Comparison of ENCODE assay signal across 2 cellular contexts in the genomic region with DNA sequence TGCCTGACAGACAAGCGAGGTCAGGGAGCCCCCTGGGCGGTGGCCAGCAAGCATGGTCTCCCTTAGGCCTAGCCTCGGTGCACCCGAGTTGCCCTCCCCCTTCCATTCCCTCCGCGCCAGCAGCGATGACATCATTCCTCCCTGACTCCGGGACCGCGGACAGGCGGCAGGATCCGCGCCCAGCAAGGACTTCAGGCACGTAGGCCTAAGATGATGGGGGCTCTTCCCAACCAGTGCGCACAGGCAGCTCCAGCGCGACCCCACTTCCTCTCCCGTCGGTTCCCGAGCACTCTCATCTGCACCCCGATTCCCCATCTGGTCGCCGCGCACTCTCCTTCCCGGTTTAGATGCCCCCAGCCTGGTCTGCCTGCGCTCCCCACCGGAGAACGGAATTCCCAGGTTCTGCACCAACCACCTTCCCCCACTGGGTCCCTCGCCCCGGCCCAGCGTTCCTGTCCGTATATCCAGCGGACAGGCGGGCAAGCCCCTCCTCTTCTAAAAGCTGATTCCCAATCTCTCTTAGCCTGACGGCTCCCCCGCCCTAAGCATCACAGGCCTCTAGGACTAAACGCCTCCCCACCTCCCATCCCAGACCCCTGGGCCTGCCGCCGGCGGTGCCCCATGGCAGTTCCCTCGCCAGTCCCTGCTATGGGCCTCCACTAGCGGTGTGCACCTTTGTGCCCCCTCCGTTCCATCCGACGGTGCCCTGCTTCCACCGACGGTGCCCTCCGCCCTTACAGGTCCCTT.
TF ChIP-seq lines count a peak whose summit lies in the region.

No MANE protein-coding gene starts in this region.

TF ChIP-seq in IMR-90, 13 proteins besides CTCF, POLR2A, EP300 and RAD21:
- TF ChIP-seq MXI1 (IDR thresholded peaks at IDR 0.05; ENCODE audit: borderline replicate concordance, low read depth, low read length) (no peak), MAFK (IDR thresholded peaks at IDR 0.05; ENCODE audit: low read depth, low read length) (no peak), MAZ (IDR thresholded peaks at IDR 0.05; ENCODE audit: borderline replicate concordance, low read depth, low read length) (peak; percentile 58; the same call in 1 of the 2 replicates), FOS (IDR thresholded peaks at IDR 0.05; ENCODE audit: low read depth, low read length) (no peak), RCOR1 (IDR thresholded peaks at IDR 0.05; ENCODE audit: insufficient replicate concordance, low read length) (no peak), NFE2L2 (IDR thresholded peaks at IDR 0.05; ENCODE audit: low read depth, low read length) (no peak), BHLHE40 (IDR thresholded peaks at IDR 0.05; ENCODE audit: low read depth, low read length) (no peak), CEBPB (IDR thresholded peaks at IDR 0.05; ENCODE audit: low read depth, low read length) (peak; percentile 30; the same call in 1 of the 2 replicates), RFX5 (IDR thresholded peaks at IDR 0.05; ENCODE audit: low read depth, low read length) (no peak), CHD1 (IDR thresholded peaks at IDR 0.05; ENCODE audit: low read depth, low read length) (no peak), USF2 (IDR thresholded peaks at IDR 0.05; ENCODE audit: low read depth, low read length) (no peak)
- TF ChIP-seq, protein P1, sequence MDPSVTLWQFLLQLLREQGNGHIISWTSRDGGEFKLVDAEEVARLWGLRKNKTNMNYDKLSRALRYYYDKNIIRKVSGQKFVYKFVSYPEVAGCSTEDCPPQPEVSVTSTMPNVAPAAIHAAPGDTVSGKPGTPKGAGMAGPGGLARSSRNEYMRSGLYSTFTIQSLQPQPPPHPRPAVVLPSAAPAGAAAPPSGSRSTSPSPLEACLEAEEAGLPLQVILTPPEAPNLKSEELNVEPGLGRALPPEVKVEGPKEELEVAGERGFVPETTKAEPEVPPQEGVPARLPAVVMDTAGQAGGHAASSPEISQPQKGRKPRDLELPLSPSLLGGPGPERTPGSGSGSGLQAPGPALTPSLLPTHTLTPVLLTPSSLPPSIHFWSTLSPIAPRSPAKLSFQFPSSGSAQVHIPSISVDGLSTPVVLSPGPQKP (IDR thresholded peaks at IDR 0.05; ENCODE audit: borderline replicate concordance, low read depth, low read length) = no peak

TF ChIP-seq in H1, 55 proteins besides CTCF, POLR2A, EP300 and RAD21:
- no peak for TF ChIP-seq CTBP2 (IDR thresholded peaks at IDR 0.05; ENCODE audit: borderline replicate concordance, insufficient read depth, insufficient read length, low read length)
- 0 out of 4 replicates have a peak, but pooled peaks of 1 of the 2 experiments have one; percentile 18 for TF ChIP-seq SIN3A (conservative IDR thresholded peaks at IDR 0.05 in 1 of 2, IDR thresholded peaks at IDR 0.05 in 1 of 2; ENCODE audit: low read depth in 1 of 2, low read length in 2 of 2)
- TF ChIP-seq POLR2AphosphoS5 (IDR thresholded peaks at IDR 0.05; ENCODE audit: low read depth, low read length) = peak; percentile 76
- no peak for TF ChIP-seq SP2 (IDR thresholded peaks at IDR 0.05; ENCODE audit: low read length)
- TF ChIP-seq SUZ12 (IDR thresholded peaks at IDR 0.05; ENCODE audit: low read length) = 0 out of 2 replicates have a peak, but pooled peaks have one; percentile 22
- TF ChIP-seq RNF2 (IDR thresholded peaks at IDR 0.05; ENCODE audit: borderline replicate concordance, low read depth, low read length, missing control alignments, poor library complexity, severe bottlenecking) = no peak
- TF ChIP-seq, protein P2, sequence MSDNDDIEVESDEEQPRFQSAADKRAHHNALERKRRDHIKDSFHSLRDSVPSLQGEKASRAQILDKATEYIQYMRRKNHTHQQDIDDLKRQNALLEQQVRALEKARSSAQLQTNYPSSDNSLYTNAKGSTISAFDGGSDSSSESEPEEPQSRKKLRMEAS (IDR thresholded peaks at IDR 0.05) = peak; percentile 44; the same call in 1 of the 2 replicates
- TF ChIP-seq, protein P3, sequence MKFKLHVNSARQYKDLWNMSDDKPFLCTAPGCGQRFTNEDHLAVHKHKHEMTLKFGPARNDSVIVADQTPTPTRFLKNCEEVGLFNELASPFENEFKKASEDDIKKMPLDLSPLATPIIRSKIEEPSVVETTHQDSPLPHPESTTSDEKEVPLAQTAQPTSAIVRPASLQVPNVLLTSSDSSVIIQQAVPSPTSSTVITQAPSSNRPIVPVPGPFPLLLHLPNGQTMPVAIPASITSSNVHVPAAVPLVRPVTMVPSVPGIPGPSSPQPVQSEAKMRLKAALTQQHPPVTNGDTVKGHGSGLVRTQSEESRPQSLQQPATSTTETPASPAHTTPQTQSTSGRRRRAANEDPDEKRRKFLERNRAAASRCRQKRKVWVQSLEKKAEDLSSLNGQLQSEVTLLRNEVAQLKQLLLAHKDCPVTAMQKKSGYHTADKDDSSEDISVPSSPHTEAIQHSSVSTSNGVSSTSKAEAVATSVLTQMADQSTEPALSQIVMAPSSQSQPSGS (IDR thresholded peaks at IDR 0.05; ENCODE audit: low read length) = peak; percentile 93
- TF ChIP-seq KDM1A (IDR thresholded peaks at IDR 0.05; ENCODE audit: borderline replicate concordance, low read length) = no peak
- peak; percentile 85 for TF ChIP-seq SAP30 (IDR thresholded peaks at IDR 0.05; ENCODE audit: insufficient read depth, insufficient replicate concordance, low read length)
- peak; percentile 77 for TF ChIP-seq CREB1 (IDR thresholded peaks at IDR 0.05)
- peak; percentile 18; the same call in 1 of the 2 replicates for TF ChIP-seq PHF8 (conservative IDR thresholded peaks at IDR 0.05; ENCODE audit: low read depth, low read length)
- TF ChIP-seq JUND (IDR thresholded peaks at IDR 0.05; ENCODE audit: low read length) = peak; percentile 85
- TF ChIP-seq TAF1 (IDR thresholded peaks at IDR 0.05; ENCODE audit: low read depth, low read length) = peak; percentile 50; the same call in 1 of the 2 replicates
- peak; percentile 96 for TF ChIP-seq RBBP5 (IDR thresholded peaks at IDR 0.05; ENCODE audit: borderline replicate concordance, low read depth, low read length)
- TF ChIP-seq KDM4A (IDR thresholded peaks at IDR 0.05; ENCODE audit: low read depth, low read length, severe bottlenecking) = peak; percentile 34
